Comparison of ENCODE assay signal across 7 cellular contexts in genomic region chr14:89000007-89000942, GRCh38.
DNase-seq lines count a peak whose midpoint lies in the region; ATAC-seq and TF ChIP-seq lines count a peak whose summit lies in the region.

No MANE protein-coding gene starts in this region.

- H3K27me3 Mint-ChIP-seq in activated T-helper 17 cell treated with anti-CD3 and anti-CD28 coated beads, Interleukin-2, amount 50 U/mL, for 72 hours: peaks cover 19% of the 10 kb centered on the region

- H3K36me3 ChIP-seq in tibial artery: no peaks in the 10 kb centered on the region

- H3K4me3 Mint-ChIP-seq in activated T-helper 17 cell treated with anti-CD3 and anti-CD28 coated beads, Interleukin-2, amount 50 U/mL, for 72 hours: no peak overlapping the region

- DNase-seq in GDM1 (lab: John Stamatoyannopoulos, UW) (peak; percentile 23), left lobe of liver (ENCODE audit: low spot score) (no peak), tibial artery (no peak), GM13976 (ENCODE audit: low spot score) (no peak)

- H3K4me1 Mint-ChIP-seq in activated T-helper 17 cell treated with anti-CD3 and anti-CD28 coated beads, Interleukin-2, amount 50 U/mL, for 72 hours: no peaks in the 10 kb centered on the region

- no peaks in the 10 kb centered on the region for H3K27me3 ChIP-seq in tibial artery

- TF ChIP-seq CTCF in tibial artery (IDR thresholded peaks at IDR 0.05) (no peak), GM13976 (IDR thresholded peaks at IDR 0.05; ENCODE audit: borderline replicate concordance, control extremely low read depth, extremely low read depth, insufficient read depth, missing control alignments) (no peak)

- peak; percentile 78 for ATAC-seq in activated T-helper 17 cell treated with anti-CD3 and anti-CD28 coated beads, Interleukin-2, amount 50 U/mL, for 72 hours (replicated peaks)
- peak; percentile 40 for ATAC-seq in left lobe of liver
- no peak for ATAC-seq in HG03135 (IDR thresholded peaks at IDR 0.05; ENCODE audit: unreplicated experiment)

- no peak overlapping the region for H3K4me3 ChIP-seq in tibial artery

- intact Hi-C loops in tibial artery (cut with DNase I; ENCODE audit: low total_unique reads): no loop called here

- peaks cover 5% of the 10 kb centered on the region for H3K9me3 Mint-ChIP-seq in activated T-helper 17 cell treated with anti-CD3 and anti-CD28 coated beads, Interleukin-2, amount 50 U/mL, for 72 hours

- TF ChIP-seq EP300 in Ishikawa (IDR thresholded peaks at IDR 0.05; ENCODE audit: borderline replicate concordance): no peak; the same call in 1 of the 2 replicates

- H3K36me3 Mint-ChIP-seq in activated T-helper 17 cell treated with anti-CD3 and anti-CD28 coated beads, Interleukin-2, amount 50 U/mL, for 72 hours (ENCODE audit: low read depth): no peaks in the 10 kb centered on the region

- H3K9me3 ChIP-seq in tibial artery: no peaks in the 10 kb centered on the region

- H3K4me1 ChIP-seq in tibial artery: peaks cover 0 to 9% (median 0%) of the 10 kb centered on the region in 4 donors

- in situ Hi-C loops in GM13976 (cut with MboI; ENCODE audit: low sequenced_read_pairs, unreplicated experiment): no loop called here

- no peak for TF ChIP-seq RAD21 in Ishikawa (IDR thresholded peaks at IDR 0.05; ENCODE audit: low read depth)

- no peak overlapping the region for H3K27ac ChIP-seq in tibial artery

- H3K27ac Mint-ChIP-seq in activated T-helper 17 cell treated with anti-CD3 and anti-CD28 coated beads, Interleukin-2, amount 50 U/mL, for 72 hours: no peak overlapping the region

TF ChIP-seq in Ishikawa, 13 proteins besides CTCF, POLR2A, EP300 and RAD21:
- TF ChIP-seq TAF1 (IDR thresholded peaks at IDR 0.05; ENCODE audit: low read depth) (no peak), TCF12 (IDR thresholded peaks at IDR 0.05; ENCODE audit: low read depth) (no peak), NFIC (IDR thresholded peaks at IDR 0.05) (no peak), CEBPB (IDR thresholded peaks at IDR 0.05) (0 out of 2 replicates have a peak, but pooled peaks have one; percentile 37), FOXM1 (IDR thresholded peaks at IDR 0.05; ENCODE audit: borderline replicate concordance, low read depth) (no peak), USF1 (IDR thresholded peaks at IDR 0.05) (no peak), YY1 (IDR thresholded peaks at IDR 0.05; ENCODE audit: low read depth) (no peak), EGR1 (IDR thresholded peaks at IDR 0.05) (no peak)
